In genomic region chr13:40672310-40673060, GRCh38 we compare ENCODE assay signal across 8 cellular contexts. TPM values are rescaled to one million over a fixed set of nuclear protein-coding genes. Genes with fewer than 3 reads are reported as not detected.
DNase-seq lines count a peak whose midpoint lies in the region; ATAC-seq and TF ChIP-seq lines count a peak whose summit lies in the region.

No MANE protein-coding gene starts in this region.

- H3K9me3 ChIP-seq in RWPE2 (ENCODE audit: severe bottlenecking) = no peaks in the 10 kb centered on the region

- peak overlapping the region; percentile 71 for H3K27ac ChIP-seq in RWPE2 (ENCODE audit: poor library complexity, severe bottlenecking)

- H3K36me3 ChIP-seq in RWPE2 (ENCODE audit: low read depth) = no peaks in the 10 kb centered on the region

- no peaks in the 10 kb centered on the region for H3K27me3 ChIP-seq in RWPE2 (ENCODE audit: insufficient read depth, poor library complexity, severe bottlenecking)

- H3K4me3 ChIP-seq in RWPE2 (ENCODE audit: severe bottlenecking) (no peak overlapping the region), foreskin fibroblast (ENCODE audit: low read depth in 1 of 2, low read length in 2 of 2) (no peak overlapping the region)

- ATAC-seq in RWPE2 (ENCODE audit: low read depth) (peak; percentile 91), HG02870 (IDR thresholded peaks at IDR 0.05; ENCODE audit: unreplicated experiment) (no peak), GM18907 (IDR thresholded peaks at IDR 0.05; ENCODE audit: unreplicated experiment) (no peak), Right ventricle myocardium superior (ENCODE audit: poor library complexity) (no peak)

- TF ChIP-seq CTCF in RWPE2 (IDR thresholded peaks at IDR 0.05; ENCODE audit: poor library complexity, severe bottlenecking) (no peak), foreskin fibroblast (IDR thresholded peaks at IDR 0.05; ENCODE audit: low read depth, low read length) (no peak)

- intact Hi-C loops in Right ventricle myocardium superior (cut with DNase I) = loop anchor here (10.0 kb wide), 1 partner anchor 898 kb away; no protein-coding TSS in a partner anchor

- DNase-seq in AG20443 (ENCODE audit: low spot score) (peak; percentile 22), HT1080 (ENCODE audit: low read depth) (peak; percentile 89), RWPE2 (ENCODE audit: low spot score) (no peak), foreskin fibroblast (peak; percentile 63 to 86), Right ventricle myocardium superior (no peak), anterior cingulate cortex (lab: John Stamatoyannopoulos, UW) (no peak)

- H3K4me1 ChIP-seq in RWPE2 (ENCODE audit: insufficient read depth, poor library complexity, severe bottlenecking) = peaks cover 15% of the 10 kb centered on the region

RNA-seq across cellular contexts. Expression of gene FOXO1, which starts 6.0 kb away (rescaled TPM):
- total RNA-seq in HT1080 (2014; rRNA removed; shearing (Covaris generic)) = 1.6 and 2.0 TPM in 2 replicates
- polyA plus RNA-seq in HT1080 (2015; cell fraction: cytosol; rRNA removed) = 5.5 and 7.4 TPM in 2 replicates
- 8.4 and 9.0 TPM in 2 replicates for polyA plus RNA-seq in HT1080 (2015; cell fraction: nucleus; rRNA removed)
- total RNA-seq in Right ventricle myocardium superior = 14.4 TPM

Comparison
In these comparisons a context has a peak if more than half of its experiments do, and no peak if none do; other contexts are left out.
1. DNase-seq: peak in AG20443 (single experiment), HT1080 (single experiment) and foreskin fibroblast (2 of 2); none in RWPE2 (single experiment), Right ventricle myocardium superior (single experiment) and anterior cingulate cortex (0 of 58).